Comparison of ENCODE assay signal across 1 cellular context in the genomic region with DNA sequence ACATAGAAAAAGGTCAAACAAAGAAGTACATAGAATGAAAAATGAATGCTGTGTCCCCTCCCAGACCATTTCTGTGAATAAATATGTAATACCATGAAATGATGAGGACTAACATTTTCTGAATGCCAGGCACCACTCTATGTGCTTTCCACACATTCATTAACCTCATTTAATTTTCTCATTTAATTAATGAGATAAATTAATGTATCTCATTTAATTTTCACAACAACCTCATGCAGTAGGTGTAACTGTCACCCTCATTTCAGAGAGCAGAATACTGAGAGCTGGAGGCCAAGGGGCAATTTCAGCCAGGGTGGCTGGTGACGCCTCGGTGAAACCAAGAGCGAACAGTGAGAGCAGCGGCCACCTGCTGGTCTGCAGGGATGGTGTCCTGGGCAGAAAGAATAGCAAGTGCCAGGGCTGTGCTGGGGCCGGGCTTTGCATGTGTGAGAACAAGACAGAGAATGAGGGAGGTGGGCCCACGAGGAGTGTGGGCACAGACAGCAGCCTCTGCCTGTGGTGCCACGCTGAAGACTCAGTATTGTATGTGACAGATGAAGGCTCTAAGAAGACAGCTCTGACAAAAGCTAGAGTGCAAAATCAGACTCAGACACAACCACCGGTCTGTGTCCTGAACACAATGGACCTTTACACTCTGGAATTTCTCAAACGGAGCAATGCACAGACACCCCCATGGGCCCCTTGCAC.
TF ChIP-seq lines count a peak whose summit lies in the region.

No MANE protein-coding gene starts in this region.

TF ChIP-seq in HepG2, 621 proteins besides CTCF, POLR2A, EP300 and RAD21 (continued from another document and continues in another):
- no peak for TF ChIP-seq SP140L (CRISPR knock-in tag; IDR thresholded peaks at IDR 0.05; ENCODE audit: borderline replicate concordance)
- TF ChIP-seq, protein P1, sequence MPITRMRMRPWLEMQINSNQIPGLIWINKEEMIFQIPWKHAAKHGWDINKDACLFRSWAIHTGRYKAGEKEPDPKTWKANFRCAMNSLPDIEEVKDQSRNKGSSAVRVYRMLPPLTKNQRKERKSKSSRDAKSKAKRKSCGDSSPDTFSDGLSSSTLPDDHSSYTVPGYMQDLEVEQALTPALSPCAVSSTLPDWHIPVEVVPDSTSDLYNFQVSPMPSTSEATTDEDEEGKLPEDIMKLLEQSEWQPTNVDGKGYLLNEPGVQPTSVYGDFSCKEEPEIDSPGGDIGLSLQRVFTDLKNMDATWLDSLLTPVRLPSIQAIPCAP (CRISPR knock-in tag; IDR thresholded peaks at IDR 0.05; ENCODE audit: low read depth) = no peak
- no peak for TF ChIP-seq LCORL (IDR thresholded peaks at IDR 0.05)
- 0 out of 2 replicates have a peak, but pooled peaks have one; percentile 57 for TF ChIP-seq LCORL (CRISPR knock-in tag; IDR thresholded peaks at IDR 0.05)
- no peak for TF ChIP-seq TBP (CRISPR knock-in tag; IDR thresholded peaks at IDR 0.05)
- TF ChIP-seq MIER2 (CRISPR knock-in tag; IDR thresholded peaks at IDR 0.05) = no peak
- TF ChIP-seq HOXA3 (CRISPR knock-in tag; IDR thresholded peaks at IDR 0.05) = no peak; the same call in 1 of the 2 replicates
- no peak for TF ChIP-seq CBX2 (IDR thresholded peaks at IDR 0.05; ENCODE audit: low read depth, low read length)
- TF ChIP-seq CBX2 (CRISPR knock-in tag; IDR thresholded peaks at IDR 0.05; ENCODE audit: low read depth) = no peak
- TF ChIP-seq TMF1 (CRISPR knock-in tag; IDR thresholded peaks at IDR 0.05; ENCODE audit: low read depth) = 0 out of 2 replicates have a peak, but pooled peaks have one; percentile 42
- TF ChIP-seq, protein P2, sequence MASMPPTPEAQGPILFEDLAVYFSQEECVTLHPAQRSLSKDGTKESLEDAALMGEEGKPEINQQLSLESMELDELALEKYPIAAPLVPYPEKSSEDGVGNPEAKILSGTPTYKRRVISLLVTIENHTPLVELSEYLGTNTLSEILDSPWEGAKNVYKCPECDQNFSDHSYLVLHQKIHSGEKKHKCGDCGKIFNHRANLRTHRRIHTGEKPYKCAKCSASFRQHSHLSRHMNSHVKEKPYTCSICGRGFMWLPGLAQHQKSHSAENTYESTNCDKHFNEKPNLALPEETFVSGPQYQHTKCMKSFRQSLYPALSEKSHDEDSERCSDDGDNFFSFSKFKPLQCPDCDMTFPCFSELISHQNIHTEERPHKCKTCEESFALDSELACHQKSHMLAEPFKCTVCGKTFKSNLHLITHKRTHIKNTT (CRISPR knock-in tag; IDR thresholded peaks at IDR 0.05) = no peak
- TF ChIP-seq NFIB (CRISPR knock-in tag; IDR thresholded peaks at IDR 0.05; ENCODE audit: borderline replicate concordance) = no peak
- TF ChIP-seq ZNF770 (CRISPR knock-in tag; IDR thresholded peaks at IDR 0.05) = no peak
- TF ChIP-seq IRF2 (CRISPR knock-in tag; IDR thresholded peaks at IDR 0.05) = peak; percentile 53; the same call in 1 of the 2 replicates
- 0 out of 2 replicates have a peak, but pooled peaks have one; percentile 29 for TF ChIP-seq ZBTB26 (CRISPR knock-in tag; IDR thresholded peaks at IDR 0.05; ENCODE audit: borderline replicate concordance)
- TF ChIP-seq, protein P3, sequence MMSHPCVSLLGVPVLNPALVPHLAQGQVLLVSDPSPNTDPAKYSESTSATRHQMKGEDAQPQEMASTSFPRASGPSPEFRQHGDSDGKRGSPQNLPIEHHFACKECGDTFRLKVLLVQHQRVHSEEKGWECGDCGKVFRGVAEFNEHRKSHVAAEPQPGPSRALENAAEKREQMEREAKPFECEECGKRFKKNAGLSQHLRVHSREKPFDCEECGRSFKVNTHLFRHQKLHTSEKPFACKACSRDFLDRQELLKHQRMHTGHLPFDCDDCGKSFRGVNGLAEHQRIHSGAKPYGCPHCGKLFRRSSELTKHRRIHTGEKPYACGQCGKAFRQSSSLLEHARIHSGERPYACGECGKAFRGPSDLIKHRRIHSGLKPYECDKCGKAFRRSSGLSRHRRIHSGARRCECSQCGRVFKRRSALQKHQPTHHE (CRISPR knock-in tag; IDR thresholded peaks at IDR 0.05; ENCODE audit: borderline replicate concordance) = no peak
- TF ChIP-seq, protein P4, sequence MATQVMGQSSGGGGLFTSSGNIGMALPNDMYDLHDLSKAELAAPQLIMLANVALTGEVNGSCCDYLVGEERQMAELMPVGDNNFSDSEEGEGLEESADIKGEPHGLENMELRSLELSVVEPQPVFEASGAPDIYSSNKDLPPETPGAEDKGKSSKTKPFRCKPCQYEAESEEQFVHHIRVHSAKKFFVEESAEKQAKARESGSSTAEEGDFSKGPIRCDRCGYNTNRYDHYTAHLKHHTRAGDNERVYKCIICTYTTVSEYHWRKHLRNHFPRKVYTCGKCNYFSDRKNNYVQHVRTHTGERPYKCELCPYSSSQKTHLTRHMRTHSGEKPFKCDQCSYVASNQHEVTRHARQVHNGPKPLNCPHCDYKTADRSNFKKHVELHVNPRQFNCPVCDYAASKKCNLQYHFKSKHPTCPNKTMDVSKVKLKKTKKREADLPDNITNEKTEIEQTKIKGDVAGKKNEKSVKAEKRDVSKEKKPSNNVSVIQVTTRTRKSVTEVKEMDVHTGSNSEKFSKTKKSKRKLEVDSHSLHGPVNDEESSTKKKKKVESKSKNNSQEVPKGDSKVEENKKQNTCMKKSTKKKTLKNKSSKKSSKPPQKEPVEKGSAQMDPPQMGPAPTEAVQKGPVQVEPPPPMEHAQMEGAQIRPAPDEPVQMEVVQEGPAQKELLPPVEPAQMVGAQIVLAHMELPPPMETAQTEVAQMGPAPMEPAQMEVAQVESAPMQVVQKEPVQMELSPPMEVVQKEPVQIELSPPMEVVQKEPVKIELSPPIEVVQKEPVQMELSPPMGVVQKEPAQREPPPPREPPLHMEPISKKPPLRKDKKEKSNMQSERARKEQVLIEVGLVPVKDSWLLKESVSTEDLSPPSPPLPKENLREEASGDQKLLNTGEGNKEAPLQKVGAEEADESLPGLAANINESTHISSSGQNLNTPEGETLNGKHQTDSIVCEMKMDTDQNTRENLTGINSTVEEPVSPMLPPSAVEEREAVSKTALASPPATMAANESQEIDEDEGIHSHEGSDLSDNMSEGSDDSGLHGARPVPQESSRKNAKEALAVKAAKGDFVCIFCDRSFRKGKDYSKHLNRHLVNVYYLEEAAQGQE (IDR thresholded peaks at IDR 0.05; ENCODE audit: borderline replicate concordance in 1 of 2, low read depth in 1 of 2, low read length in 2 of 2) = no peak
- TF ChIP-seq DDIT3 (CRISPR knock-in tag; IDR thresholded peaks at IDR 0.05) = no peak
- no peak for TF ChIP-seq KLF13 (CRISPR knock-in tag; IDR thresholded peaks at IDR 0.05)
- TF ChIP-seq, protein P5, sequence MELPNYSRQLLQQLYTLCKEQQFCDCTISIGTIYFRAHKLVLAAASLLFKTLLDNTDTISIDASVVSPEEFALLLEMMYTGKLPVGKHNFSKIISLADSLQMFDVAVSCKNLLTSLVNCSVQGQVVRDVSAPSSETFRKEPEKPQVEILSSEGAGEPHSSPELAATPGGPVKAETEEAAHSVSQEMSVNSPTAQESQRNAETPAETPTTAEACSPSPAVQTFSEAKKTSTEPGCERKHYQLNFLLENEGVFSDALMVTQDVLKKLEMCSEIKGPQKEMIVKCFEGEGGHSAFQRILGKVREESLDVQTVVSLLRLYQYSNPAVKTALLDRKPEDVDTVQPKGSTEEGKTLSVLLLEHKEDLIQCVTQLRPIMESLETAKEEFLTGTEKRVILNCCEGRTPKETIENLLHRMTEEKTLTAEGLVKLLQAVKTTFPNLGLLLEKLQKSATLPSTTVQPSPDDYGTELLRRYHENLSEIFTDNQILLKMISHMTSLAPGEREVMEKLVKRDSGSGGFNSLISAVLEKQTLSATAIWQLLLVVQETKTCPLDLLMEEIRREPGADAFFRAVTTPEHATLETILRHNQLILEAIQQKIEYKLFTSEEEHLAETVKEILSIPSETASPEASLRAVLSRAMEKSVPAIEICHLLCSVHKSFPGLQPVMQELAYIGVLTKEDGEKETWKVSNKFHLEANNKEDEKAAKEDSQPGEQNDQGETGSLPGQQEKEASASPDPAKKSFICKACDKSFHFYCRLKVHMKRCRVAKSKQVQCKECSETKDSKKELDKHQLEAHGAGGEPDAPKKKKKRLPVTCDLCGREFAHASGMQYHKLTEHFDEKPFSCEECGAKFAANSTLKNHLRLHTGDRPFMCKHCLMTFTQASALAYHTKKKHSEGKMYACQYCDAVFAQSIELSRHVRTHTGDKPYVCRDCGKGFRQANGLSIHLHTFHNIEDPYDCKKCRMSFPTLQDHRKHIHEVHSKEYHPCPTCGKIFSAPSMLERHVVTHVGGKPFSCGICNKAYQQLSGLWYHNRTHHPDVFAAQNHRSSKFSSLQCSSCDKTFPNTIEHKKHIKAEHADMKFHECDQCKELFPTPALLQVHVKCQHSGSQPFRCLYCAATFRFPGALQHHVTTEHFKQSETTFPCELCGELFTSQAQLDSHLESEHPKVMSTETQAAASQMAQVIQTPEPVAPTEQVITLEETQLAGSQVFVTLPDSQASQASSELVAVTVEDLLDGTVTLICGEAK (IDR thresholded peaks at IDR 0.05) = no peak
- TF ChIP-seq, protein P5 (CRISPR knock-in tag; IDR thresholded peaks at IDR 0.05) = no peak
- TF ChIP-seq BORCS8-MEF2B (CRISPR knock-in tag; IDR thresholded peaks at IDR 0.05) = peak; percentile 54; the same call in 1 of the 2 replicates
- TF ChIP-seq RFX3 (CRISPR knock-in tag; IDR thresholded peaks at IDR 0.05) = no peak
- no peak for TF ChIP-seq ZNF468 (CRISPR knock-in tag; IDR thresholded peaks at IDR 0.05)
- no peak for TF ChIP-seq ZNF501 (CRISPR knock-in tag; IDR thresholded peaks at IDR 0.05)
- peak; percentile 19; the same call in 1 of the 2 replicates for TF ChIP-seq ZNF614 (CRISPR knock-in tag; IDR thresholded peaks at IDR 0.05; ENCODE audit: borderline replicate concordance)
- TF ChIP-seq ISL2 (CRISPR knock-in tag; IDR thresholded peaks at IDR 0.05) = no peak
- TF ChIP-seq U2AF2 (IDR thresholded peaks at IDR 0.05; ENCODE audit: low read depth, low read length) = no peak
- peak; percentile 30; the same call in 1 of the 2 replicates for TF ChIP-seq ERF (CRISPR knock-in tag; IDR thresholded peaks at IDR 0.05)
- no peak for TF ChIP-seq BRCA1 (CRISPR knock-in tag; IDR thresholded peaks at IDR 0.05)
- no peak for TF ChIP-seq SRY (CRISPR knock-in tag; IDR thresholded peaks at IDR 0.05)
- no peak for TF ChIP-seq EHMT2 (IDR thresholded peaks at IDR 0.05; ENCODE audit: borderline replicate concordance, low read depth, low read length)
- TF ChIP-seq, protein P6, sequence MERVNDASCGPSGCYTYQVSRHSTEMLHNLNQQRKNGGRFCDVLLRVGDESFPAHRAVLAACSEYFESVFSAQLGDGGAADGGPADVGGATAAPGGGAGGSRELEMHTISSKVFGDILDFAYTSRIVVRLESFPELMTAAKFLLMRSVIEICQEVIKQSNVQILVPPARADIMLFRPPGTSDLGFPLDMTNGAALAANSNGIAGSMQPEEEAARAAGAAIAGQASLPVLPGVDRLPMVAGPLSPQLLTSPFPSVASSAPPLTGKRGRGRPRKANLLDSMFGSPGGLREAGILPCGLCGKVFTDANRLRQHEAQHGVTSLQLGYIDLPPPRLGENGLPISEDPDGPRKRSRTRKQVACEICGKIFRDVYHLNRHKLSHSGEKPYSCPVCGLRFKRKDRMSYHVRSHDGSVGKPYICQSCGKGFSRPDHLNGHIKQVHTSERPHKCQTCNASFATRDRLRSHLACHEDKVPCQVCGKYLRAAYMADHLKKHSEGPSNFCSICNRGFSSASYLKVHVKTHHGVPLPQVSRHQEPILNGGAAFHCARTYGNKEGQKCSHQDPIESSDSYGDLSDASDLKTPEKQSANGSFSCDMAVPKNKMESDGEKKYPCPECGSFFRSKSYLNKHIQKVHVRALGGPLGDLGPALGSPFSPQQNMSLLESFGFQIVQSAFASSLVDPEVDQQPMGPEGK (CRISPR knock-in tag; IDR thresholded peaks at IDR 0.05) = peak; percentile 46; the same call in 1 of the 2 replicates
